23 cellular contexts compared by ENCODE assay signal in the genomic region with DNA sequence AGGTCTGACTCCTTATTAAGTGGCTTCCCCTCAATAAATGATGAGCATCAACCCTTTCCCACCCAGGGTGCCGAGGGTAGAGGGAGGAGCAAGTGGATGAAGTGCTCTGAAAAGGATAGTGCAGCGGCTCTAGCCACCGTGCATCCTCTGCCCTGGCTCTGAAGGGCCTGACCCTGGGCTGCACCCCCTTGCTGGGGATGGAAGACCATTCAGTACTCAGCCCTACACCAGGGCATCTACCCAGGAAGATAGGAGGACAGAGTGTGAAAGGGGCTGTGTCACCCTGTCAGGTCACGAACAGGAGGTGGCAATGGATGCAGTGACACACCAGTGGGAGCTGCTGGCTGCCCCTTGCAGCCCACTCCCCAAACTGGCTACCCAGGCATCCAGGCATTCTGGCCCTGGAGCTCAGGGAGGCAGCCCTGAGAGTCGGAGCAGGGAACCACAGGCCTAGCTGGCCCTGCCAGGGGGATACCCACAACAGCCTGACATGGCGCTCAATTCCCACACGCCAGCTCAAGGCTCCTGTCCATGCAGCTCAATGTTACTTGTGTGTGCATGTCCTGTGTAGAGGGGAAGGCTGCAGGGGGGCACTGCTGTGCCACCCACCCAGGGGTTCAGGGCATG. TPM values are rescaled to one million over a fixed set of nuclear protein-coding genes. Genes with fewer than 3 reads are reported as not detected.
"Had no signal": no experiment of that assay in that cellular context is flagged by ENCODE, and none has a peak within 500 bp of the region (broad histone marks: within the 10 kb centered on the region; RNA-seq: fewer than 3 reads in every experiment).

No MANE protein-coding gene starts in this region.

- H3K27me3 Mint-ChIP-seq: activated CD4-positive, alpha-beta memory T cell treated with anti-CD3 and anti-CD28 coated beads, Interleukin-2, amount 10 ng/mL, durations not matched to agents 7 days and 5 days; activated CD4-positive, alpha-beta T cell treated with anti-CD3 and anti-CD28 coated beads for 36 hours; natural killer cell treated with Interleukin-12 subunit alpha and Interleukin-12 subunit beta and Interleukin-15 and Interleukin-18, amount 100 ng/mL, for 72 hours; progenitor cell of endocrine pancreas had no signal

- H3K36me3 Mint-ChIP-seq: natural killer cell treated with Interleukin-12 subunit alpha and Interleukin-12 subunit beta and Interleukin-15 and Interleukin-18, amount 100 ng/mL, for 72 hours had no signal

- ATAC-seq: activated CD4-positive, alpha-beta T cell treated with anti-CD3 and anti-CD28 coated beads for 36 hours; activated naive CD4-positive, alpha-beta T cell treated with anti-CD3 and anti-CD28 coated beads, Interleukin-2, amount 50 U/mL, for 72 hours; foreskin keratinocyte; left ventricle myocardium superior; natural killer cell treated with Interleukin-12 subunit alpha and Interleukin-12 subunit beta and Interleukin-15 and Interleukin-18, amount 100 ng/mL, for 72 hours; right cardiac atrium had no signal

- H3K27ac Mint-ChIP-seq: activated CD4-positive, alpha-beta memory T cell treated with anti-CD3 and anti-CD28 coated beads, Interleukin-2, amount 10 ng/mL, durations not matched to agents 7 days and 5 days; activated CD4-positive, alpha-beta T cell treated with anti-CD3 and anti-CD28 coated beads for 36 hours; progenitor cell of endocrine pancreas had no signal

- H3K9me3 ChIP-seq: colonic mucosa, vagina had no signal

- H3K4me1 ChIP-seq: colonic mucosa, foreskin keratinocyte had no signal

- H3K4me3 ChIP-seq: colonic mucosa, tibial nerve, vagina had no signal

- FAIRE-seq: small intestine had no signal

- DNase-seq: activated CD4-positive, alpha-beta memory T cell treated with anti-CD3 and anti-CD28 coated beads, Interleukin-2, amount 10 ng/mL, durations not matched to agents 7 days and 5 days; activated CD4-positive, alpha-beta T cell treated with anti-CD3 and anti-CD28 coated beads for 36 hours; activated CD8-positive, alpha-beta memory T cell treated with anti-CD3 and anti-CD28 coated beads, Interleukin-2, amount 50 U/mL, for 4 hours; activated gamma-delta T cell; activated T-cell treated with anti-CD3 and anti-CD28 coated beads, Interleukin-2, amount 50 U/mL, for 48 hours; amniotic stem cell; central memory CD4-positive, alpha-beta T cell; colonic mucosa; foreskin keratinocyte; kidney glomerular epithelial cell; left ventricle myocardium superior; occipital lobe; right cardiac atrium; small intestine; stimulated activated CD4-positive, alpha-beta T cell treated with anti-CD3 and anti-CD28 coated beads, Interleukin-4, amount 100 ng/mL, for 24 hours; stimulated activated naive CD4-positive, alpha-beta T cell treated with Interleukin-2 at 50 U/mL for 16 hours; substantia nigra; T-helper 2 cell had no signal

- H3K9me3 Mint-ChIP-seq: activated CD4-positive, alpha-beta memory T cell treated with anti-CD3 and anti-CD28 coated beads, Interleukin-2, amount 10 ng/mL, durations not matched to agents 7 days and 5 days; activated naive CD4-positive, alpha-beta T cell treated with anti-CD3 and anti-CD28 coated beads, Interleukin-2, amount 50 U/mL, for 72 hours; natural killer cell treated with Interleukin-12 subunit alpha and Interleukin-12 subunit beta and Interleukin-15 and Interleukin-18, amount 100 ng/mL, for 72 hours had no signal

- H3K27me3 ChIP-seq: colonic mucosa, foreskin keratinocyte, tibial nerve, vagina had no signal

- H3K27ac ChIP-seq: colonic mucosa, foreskin keratinocyte, tibial nerve, vagina had no signal

- H3K4me3 Mint-ChIP-seq: activated CD4-positive, alpha-beta memory T cell treated with anti-CD3 and anti-CD28 coated beads, Interleukin-2, amount 10 ng/mL, durations not matched to agents 7 days and 5 days; activated CD4-positive, alpha-beta T cell treated with anti-CD3 and anti-CD28 coated beads for 36 hours; natural killer cell treated with Interleukin-12 subunit alpha and Interleukin-12 subunit beta and Interleukin-15 and Interleukin-18, amount 100 ng/mL, for 72 hours had no signal

RNA-seq across cellular contexts. Expression of gene ZAP70, which starts 57.1 kb away (rescaled TPM):
- total RNA-seq: foreskin keratinocyte had no signal
